ENCODE assay signal across 10 cellular contexts in genomic region chr16:53456625-53457024, GRCh38. TPM values are rescaled to one million over a fixed set of nuclear protein-coding genes. Genes with fewer than 3 reads are reported as not detected.
DNase-seq lines count a peak whose midpoint lies in the region; ATAC-seq, FAIRE-seq and TF ChIP-seq lines count a peak whose summit lies in the region.
"Had no signal": no experiment of that assay in that cellular context is flagged by ENCODE, and none has a peak within 500 bp of the region (broad histone marks: within the 10 kb centered on the region; RNA-seq: fewer than 3 reads in every experiment).

No MANE protein-coding gene starts in this region.

- TF ChIP-seq CTCF in Loucy (conservative IDR thresholded peaks at IDR 0.05; ENCODE audit: low read length), result no peak
- no peak for TF ChIP-seq CTCF in nephron progenitor cell (IDR thresholded peaks at IDR 0.05)
- TF ChIP-seq CTCF in mesothelial cell of epicardium (IDR thresholded peaks at IDR 0.05; ENCODE audit: unreplicated experiment), result no peak

- CTCF ChIA-PET in activated CD4-positive, alpha-beta T cell treated with anti-CD3 and anti-CD28 coated beads, Interleukin-2, amount 10 ng/mL, durations not matched to agents 7 days and 5 days (lab: Charles Lee), result interaction anchor here (0.7 to 1.3 kb wide), 4 partner anchors 10 to 18 kb away, joined by 3 to 10 read pairs (median 4); no protein-coding TSS in a partner anchor

- no peaks in the 10 kb centered on the region for H3K27me3 Mint-ChIP-seq in activated CD4-positive, alpha-beta T cell treated with anti-CD3 and anti-CD28 coated beads, Interleukin-2, amount 10 ng/mL, durations not matched to agents 7 days and 5 days
- H3K27me3 Mint-ChIP-seq in activated T-helper 17 cell treated with anti-CD3 and anti-CD28 coated beads, Interleukin-2, amount 50 U/mL, for 72 hours, result no peaks in the 10 kb centered on the region
- no peaks in the 10 kb centered on the region for H3K27me3 Mint-ChIP-seq in nephron progenitor cell (ENCODE audit: low read depth, poor library complexity)
- no peaks in the 10 kb centered on the region for H3K27me3 Mint-ChIP-seq in mesothelial cell of epicardium (ENCODE audit: low read depth)

- H3K36me3 Mint-ChIP-seq in activated CD4-positive, alpha-beta T cell treated with anti-CD3 and anti-CD28 coated beads, Interleukin-2, amount 10 ng/mL, durations not matched to agents 7 days and 5 days (ENCODE audit: low read depth), result peaks cover 91% of the 10 kb centered on the region
- peaks cover 96% of the 10 kb centered on the region for H3K36me3 Mint-ChIP-seq in activated T-helper 17 cell treated with anti-CD3 and anti-CD28 coated beads, Interleukin-2, amount 50 U/mL, for 72 hours (ENCODE audit: low read depth)
- peaks cover 67% of the 10 kb centered on the region for H3K36me3 Mint-ChIP-seq in nephron progenitor cell (ENCODE audit: low read depth)
- H3K36me3 Mint-ChIP-seq in mesothelial cell of epicardium, result peaks cover 37% of the 10 kb centered on the region

- FAIRE-seq in H54 (lab: Jason Lieb, UNC), result no peak

- peaks cover 28% of the 10 kb centered on the region for H3K4me1 ChIP-seq in Loucy (ENCODE audit: insufficient read depth, low read length, poor library complexity, severe bottlenecking)

- 0 out of 2 replicates have a peak, but pooled peaks cover 4% of the 10 kb centered on the region for H3F3A ChIP-seq in Loucy (ENCODE audit: low read depth)

- H3K9me3 ChIP-seq in Loucy (ENCODE audit: insufficient read depth, low read depth, low read length), result no peaks in the 10 kb centered on the region

- no peak overlapping the region for H3K4me3 ChIP-seq in Loucy (ENCODE audit: low read length, poor library complexity, severe bottlenecking)

- no peaks in the 10 kb centered on the region for H3K9me2 ChIP-seq in Loucy (replicated peaks; ENCODE audit: low read depth, low read length)

- peaks cover 2% of the 10 kb centered on the region for H3K9me3 Mint-ChIP-seq in activated CD4-positive, alpha-beta T cell treated with anti-CD3 and anti-CD28 coated beads, Interleukin-2, amount 10 ng/mL, durations not matched to agents 7 days and 5 days
- H3K9me3 Mint-ChIP-seq in activated T-helper 17 cell treated with anti-CD3 and anti-CD28 coated beads, Interleukin-2, amount 50 U/mL, for 72 hours, result no peaks in the 10 kb centered on the region
- no peaks in the 10 kb centered on the region for H3K9me3 Mint-ChIP-seq in nephron progenitor cell
- H3K9me3 Mint-ChIP-seq in mesothelial cell of epicardium, result no peaks in the 10 kb centered on the region

- H3K4me2 ChIP-seq in Loucy (ENCODE audit: low read depth, low read length, poor library complexity, severe bottlenecking), result peak overlapping the region; percentile 63

- H3K27me3 ChIP-seq in Loucy (ENCODE audit: insufficient read depth, low read length, poor library complexity, severe bottlenecking), result peaks cover 39% of the 10 kb centered on the region

- DNase-seq in activated CD4-positive, alpha-beta T cell treated with anti-CD3 and anti-CD28 coated beads, Interleukin-2, amount 10 ng/mL, durations not matched to agents 7 days and 5 days, result peak; percentile 69
- DNase-seq in activated CD4-positive, alpha-beta T cell treated with anti-CD3 and anti-CD28 coated beads for 48 hours, result no peak
- DNase-seq in nephron progenitor cell, result no peak
- no peak for DNase-seq in H54 (ENCODE audit: insufficient read length, low spot score)
- DNase-seq in NCI-H510A treated with DMSO at 0.1 percent for 48 hours (lab: John Stamatoyannopoulos, UW), result no peak
- DNase-seq in mesothelial cell of epicardium (ENCODE audit: low spot score in 2 of 2, unreplicated experiment in 2 of 2), result no peak
- DNase-seq: HCEC 1CT, NCI-H526 treated with DMSO at 0.1 percent for 48 hours had no signal

- ATAC-seq in activated T-helper 17 cell treated with anti-CD3 and anti-CD28 coated beads, Interleukin-2, amount 50 U/mL, for 72 hours (replicated peaks), result peak; percentile 62

- H4K20me1 ChIP-seq in Loucy (ENCODE audit: insufficient read depth, low read length, poor library complexity, severe bottlenecking), result peaks cover 80% of the 10 kb centered on the region

- H3K79me2 ChIP-seq in Loucy (ENCODE audit: insufficient read depth, low read length), result no peaks in the 10 kb centered on the region

- H2AFZ ChIP-seq in Loucy (ENCODE audit: low read length), result no peak overlapping the region

- H3K4me3 Mint-ChIP-seq in activated CD4-positive, alpha-beta T cell treated with anti-CD3 and anti-CD28 coated beads, Interleukin-2, amount 10 ng/mL, durations not matched to agents 7 days and 5 days, result peak overlapping the region; percentile 73
- H3K4me3 Mint-ChIP-seq in activated T-helper 17 cell treated with anti-CD3 and anti-CD28 coated beads, Interleukin-2, amount 50 U/mL, for 72 hours, result peak overlapping the region; percentile 71
- H3K4me3 Mint-ChIP-seq in nephron progenitor cell, result no peak overlapping the region
- no peak overlapping the region for H3K4me3 Mint-ChIP-seq in mesothelial cell of epicardium

- POLR2A ChIA-PET in activated CD4-positive, alpha-beta T cell treated with anti-CD3 and anti-CD28 coated beads, Interleukin-2, amount 10 ng/mL, durations not matched to agents 7 days and 5 days (lab: Charles Lee), result no interaction called here

- H3K36me3 ChIP-seq in Loucy (ENCODE audit: insufficient read depth, low read length), result peaks cover 29% of the 10 kb centered on the region; the same call in 1 of the 2 replicates

- H3K4me1 Mint-ChIP-seq in activated CD4-positive, alpha-beta T cell treated with anti-CD3 and anti-CD28 coated beads, Interleukin-2, amount 10 ng/mL, durations not matched to agents 7 days and 5 days, result peaks cover 90% of the 10 kb centered on the region
- H3K4me1 Mint-ChIP-seq in activated T-helper 17 cell treated with anti-CD3 and anti-CD28 coated beads, Interleukin-2, amount 50 U/mL, for 72 hours, result peaks cover 43% of the 10 kb centered on the region
- H3K4me1 Mint-ChIP-seq in nephron progenitor cell, result no peaks in the 10 kb centered on the region
- peaks cover 19% of the 10 kb centered on the region for H3K4me1 Mint-ChIP-seq in mesothelial cell of epicardium

- no peak overlapping the region for H3K9ac ChIP-seq in Loucy (ENCODE audit: low read depth, low read length, poor library complexity, severe bottlenecking)

- TF ChIP-seq POLR2A in H54 (IDR thresholded peaks at IDR 0.05; ENCODE audit: low read depth, low read length), result no peak

- peak overlapping the region; percentile 96 for H3K27ac Mint-ChIP-seq in activated CD4-positive, alpha-beta T cell treated with anti-CD3 and anti-CD28 coated beads, Interleukin-2, amount 10 ng/mL, durations not matched to agents 7 days and 5 days
- H3K27ac Mint-ChIP-seq in activated T-helper 17 cell treated with anti-CD3 and anti-CD28 coated beads, Interleukin-2, amount 50 U/mL, for 72 hours, result peak overlapping the region; percentile 66
- peak overlapping the region; percentile 7 for H3K27ac Mint-ChIP-seq in nephron progenitor cell
- no peak overlapping the region for H3K27ac Mint-ChIP-seq in mesothelial cell of epicardium

RNA-seq across cellular contexts. Expression of gene RBL2, which starts 22.4 kb away (rescaled TPM):
- total RNA-seq in activated CD4-positive, alpha-beta T cell treated with anti-CD3 and anti-CD28 coated beads, Interleukin-2, amount 10 ng/mL, durations not matched to agents 7 days and 5 days, result 100 to 1,000 TPM; 178 to 188 TPM
- total RNA-seq in activated T-helper 17 cell treated with anti-CD3 and anti-CD28 coated beads, Interleukin-2, amount 50 U/mL, for 72 hours, result 10 to 100 TPM; 55.9 to 80.1 TPM
- total RNA-seq in mesothelial cell of epicardium, result 57.2 to 59.2 TPM (median 58.1 TPM) in 3 replicates

RNA-seq across cellular contexts. Expression of gene AKTIP, which starts 46.4 kb away (rescaled TPM):
- total RNA-seq in activated CD4-positive, alpha-beta T cell treated with anti-CD3 and anti-CD28 coated beads, Interleukin-2, amount 10 ng/mL, durations not matched to agents 7 days and 5 days, result 10 to 100 TPM; 57.9 to 61.3 TPM
- total RNA-seq in activated T-helper 17 cell treated with anti-CD3 and anti-CD28 coated beads, Interleukin-2, amount 50 U/mL, for 72 hours, result 10 to 100 TPM; 21.8 to 24.5 TPM
- 41.1 to 43.7 TPM (median 42.0 TPM) in 3 replicates for total RNA-seq in mesothelial cell of epicardium

Comparison
In these comparisons a context has a peak if more than half of its experiments do, and no peak if none do; other contexts are left out.
1. H3K4me3 Mint-ChIP-seq: peak in activated CD4-positive, alpha-beta T cell treated with anti-CD3 and anti-CD28 coated beads, Interleukin-2, amount 10 ng/mL, durations not matched to agents 7 days and 5 days (single experiment) and activated T-helper 17 cell treated with anti-CD3 and anti-CD28 coated beads, Interleukin-2, amount 50 U/mL, for 72 hours (single experiment); none in nephron progenitor cell (single experiment) and mesothelial cell of epicardium (single experiment).